In genomic region chr5:41843456-41844112, GRCh38 we compare ENCODE assay signal across 8 cellular contexts. TPM values are rescaled to one million over a fixed set of nuclear protein-coding genes. Genes with fewer than 3 reads are reported as not detected.
A peak's percentile ranks its signal among the peaks of the same experiment; 100 is the strongest.
DNase-seq lines count a peak whose midpoint lies in the region; ATAC-seq, FAIRE-seq and TF ChIP-seq lines count a peak whose summit lies in the region.

No MANE protein-coding gene starts in this region.

- intact Hi-C loops in esophagus squamous epithelium (cut with DNase I), result no loop called here

- no peak for TF ChIP-seq POLR2A in A549 (IDR thresholded peaks at IDR 0.05; ENCODE audit: low read length)
- no peak for TF ChIP-seq POLR2A in esophagus squamous epithelium (IDR thresholded peaks at IDR 0.05)

- H3K4me1 Mint-ChIP-seq in nephron progenitor cell, result no peaks in the 10 kb centered on the region

- CTCF ChIA-PET in A549 (lab: Yijun Ruan, JAX), result interaction anchor here (0.7 to 5.5 kb wide), 31 partner anchors 9 to 940 kb away, joined by 3 to 42 read pairs (median 4); partner anchors contain the start of gene RIMOC1

- H3K27me3 ChIP-seq in esophagus squamous epithelium, result no peaks in the 10 kb centered on the region

- peaks cover 4% of the 10 kb centered on the region for H3K9me3 Mint-ChIP-seq in nephron progenitor cell

- H3K27me3 Mint-ChIP-seq in nephron progenitor cell (ENCODE audit: low read depth, poor library complexity), result no peaks in the 10 kb centered on the region

- WGBS in A549 (ENCODE audit: missing lambda C conversion rate), result 15% methylated on average over 5 of the region's 5 CpGs
- WGBS in esophagus squamous epithelium, 2 donors, result 27 to 30% methylated on average over 5 of the region's 5 CpGs

- peak; percentile 87 for TF ChIP-seq CTCF in A549 (IDR thresholded peaks at IDR 0.05)
- peak; percentile 54; the same call in 1 of the 2 replicates for TF ChIP-seq CTCF in GM12874 (IDR thresholded peaks at IDR 0.05; ENCODE audit: insufficient read depth, low read depth, low read length)
- peak; percentile 60 to 74 (median 70) for TF ChIP-seq CTCF in esophagus squamous epithelium (IDR thresholded peaks at IDR 0.05)
- peak; percentile 73 for TF ChIP-seq CTCF in nephron progenitor cell (IDR thresholded peaks at IDR 0.05)

- peaks cover 9% of the 10 kb centered on the region for H3K36me3 Mint-ChIP-seq in nephron progenitor cell (ENCODE audit: low read depth)

- in situ Hi-C loops in SK-MEL-5 (cut with HindIII; ENCODE audit: low pct_unique_long_range_greater_than_20kb, low sequenced_read_pairs), result loop anchor here (25.0 kb wide), 1 partner anchor 131 kb away; no protein-coding TSS in a partner anchor

- DNase-seq in A549 (ENCODE audit: low read depth in 1 of 2, low spot score in 1 of 2) (peak; percentile 4 to 70), NCI-H1048 (lab: John Stamatoyannopoulos, UW) (peak; percentile 22), SK-MEL-5 (ENCODE audit: low read depth, low spot score) (peak; percentile 88), esophagus squamous epithelium (lab: John Stamatoyannopoulos, UW) (no peak), nephron progenitor cell (peak; percentile 28), GDM1 (lab: John Stamatoyannopoulos, UW) (no peak)

- H3K27ac Mint-ChIP-seq in nephron progenitor cell, result no peak overlapping the region

- no peak for FAIRE-seq in A549 (lab: Jason Lieb, UNC)

- no peak overlapping the region for H3K4me3 ChIP-seq in A549
- H3K4me3 ChIP-seq in esophagus squamous epithelium, result no peak overlapping the region

- POLR2A ChIA-PET in A549 (lab: Yijun Ruan, JAX), result no interaction called here

- ATAC-seq in A549 (peak; percentile 82 to 85), HG02678 (IDR thresholded peaks at IDR 0.05; ENCODE audit: unreplicated experiment) (peak; percentile 50)

- H3K27ac ChIP-seq in A549 (no peak overlapping the region), esophagus squamous epithelium (no peak overlapping the region)

- TF ChIP-seq EP300 in A549 (IDR thresholded peaks at IDR 0.05), result no peak

- H3K9me3 ChIP-seq in A549 (no peaks in the 10 kb centered on the region), esophagus squamous epithelium (no peaks in the 10 kb centered on the region)

- TF ChIP-seq RAD21 in A549 (conservative IDR thresholded peaks at IDR 0.05 in 1 of 2, IDR thresholded peaks at IDR 0.05 in 1 of 2), result peak; percentile 92 to 93

- H3K4me1 ChIP-seq in A549 (no peaks in the 10 kb centered on the region), esophagus squamous epithelium (no peaks in the 10 kb centered on the region)

- H3K4me2 ChIP-seq in A549, result peak overlapping the region; percentile 3; the same call in 1 of the 3 replicates

- no peak overlapping the region for H3K4me3 Mint-ChIP-seq in nephron progenitor cell

- peaks cover 0 to 45% (median 3%) of the 10 kb centered on the region in 3 donors for H3K36me3 ChIP-seq in esophagus squamous epithelium

TF ChIP-seq in A549, 52 proteins besides CTCF, POLR2A, EP300 and RAD21:
- TF ChIP-seq SMC3 (IDR thresholded peaks at IDR 0.05) (peak; percentile 89), EHMT2 (IDR thresholded peaks at IDR 0.05; ENCODE audit: low read depth) (peak; percentile 92), MAZ (IDR thresholded peaks at IDR 0.05; ENCODE audit: borderline replicate concordance, low read depth, low read length) (no peak), NR3C1 (IDR thresholded peaks at IDR 0.05) (no peak), ZSCAN20 (CRISPR knock-in tag; IDR thresholded peaks at IDR 0.05) (no peak), CEBPB (IDR thresholded peaks at IDR 0.05) (peak in 1 of 2 experiments; percentile 20; a peak in 1 of 4 replicates)
TF ChIP-seq in A549: peak in this region for 3.

RNA-seq across cellular contexts. Expression of gene OXCT1, which starts 26.6 kb away (rescaled TPM):
- polyA plus RNA-seq in A549 (2011; rRNA removed) (1.6 and 2.6 TPM in 2 replicates), A549 (2017; fragmentation: RNase III; extraction: RNeasy Plus Mini Kit Qiagen cat#74134 plus additional on column Dnase treatment) (3.0 to 4.6 TPM (median 3.9 TPM) in 3 replicates)
- polyA plus RNA-seq in A549 (2012; cell fraction: cytosol; rRNA removed), result 0.71 and 0.77 TPM in 2 replicates
- 0.46 and 0.56 TPM in 2 replicates for polyA plus RNA-seq in A549 (2012; cell fraction: nucleus; rRNA removed)
- polyA minus RNA-seq in A549 (2011; rRNA and poly(A)+ RNA removed), result 0.33 and 0.73 TPM in 2 replicates
- total RNA-seq in SK-MEL-5 (2014; rRNA removed; shearing (Covaris generic)), result 42.1 and 46.5 TPM in 2 replicates
- polyA plus RNA-seq in SK-MEL-5 (2015; cell fraction: cytosol; rRNA removed), result 40.9 and 56.6 TPM in 2 replicates
- 30.1 and 34.4 TPM in 2 replicates for polyA plus RNA-seq in SK-MEL-5 (2015; cell fraction: nucleus; rRNA removed)
- 10 to 100 TPM; 20.3 to 27.3 (median 23.4) TPM for total RNA-seq in esophagus squamous epithelium

Comparison
In these comparisons a context has a peak if more than half of its experiments do, and no peak if none do; other contexts are left out.
1. DNase-seq: peak in A549 (2 of 2), NCI-H1048 (single experiment), SK-MEL-5 (single experiment) and nephron progenitor cell (single experiment); none in esophagus squamous epithelium (single experiment) and GDM1 (single experiment).
2. Peak in every context shown above with its lines, with median percentiles within 50 percentile points of each other: CTCF ChIP-seq.